8 cellular contexts compared by ENCODE assay signal in genomic region chr2:72917138-72917874, GRCh38. TPM values are rescaled to one million over a fixed set of nuclear protein-coding genes. Genes with fewer than 3 reads are reported as not detected.
A peak's percentile ranks its signal among the peaks of the same experiment; 100 is the strongest.
DNase-seq lines count a peak whose midpoint lies in the region; ATAC-seq and TF ChIP-seq lines count a peak whose summit lies in the region.

EMX1 (plus strand) TSS chr2:72917519; CDS start chr2:72917853, 334 bp downstream.

- H3K4me3 Mint-ChIP-seq in Caco-2 (ENCODE audit: unreplicated experiment), result peak within 1 kb of the TSS; percentile 83
- H3K4me3 Mint-ChIP-seq in stimulated activated naive CD8-positive, alpha-beta T cell treated with anti-CD3 and anti-CD28 coated beads, Interleukin-15, amount 100 ng/mL, for 72 hours, result peak within 1 kb of the TSS; percentile 82 to 89

- H3K27me3 ChIP-seq in Caco-2 (replicated peaks; ENCODE audit: control insufficient read depth, insufficient read depth, low read length), result peaks cover 6% of the 10 kb centered on the region
- no peaks in the 10 kb centered on the region for H3K27me3 ChIP-seq in SU-DHL-6 (ENCODE audit: low read length)
- peaks cover 7% of the 10 kb centered on the region for H3K27me3 ChIP-seq in lung (ENCODE audit: control insufficient read depth, insufficient read depth)

- TF ChIP-seq EP300 in Ishikawa (IDR thresholded peaks at IDR 0.05; ENCODE audit: borderline replicate concordance), result no peak

- H3K36me3 ChIP-seq in Caco-2 (ENCODE audit: control insufficient read depth, insufficient read depth, low read length) (no peaks in the 10 kb centered on the region), SU-DHL-6 (ENCODE audit: low read length) (no peaks in the 10 kb centered on the region), lung (ENCODE audit: control insufficient read depth in 2 of 2, insufficient read depth in 2 of 2, low read length in 2 of 2) (no peaks in the 10 kb centered on the region)

- H3K9ac ChIP-seq in SU-DHL-6 (ENCODE audit: low read length), result no peak within 1 kb of the TSS

- POLR2A ChIA-PET in Caco-2 (lab: Charles Lee), result no interaction called here

- H3F3A ChIP-seq in SU-DHL-6 (ENCODE audit: insufficient read depth), result no peaks in the 10 kb centered on the region

- H3K36me3 Mint-ChIP-seq in Caco-2 (ENCODE audit: insufficient read depth, unreplicated experiment), result no peaks in the 10 kb centered on the region

- H3K9me2 ChIP-seq in SU-DHL-6 (replicated peaks; ENCODE audit: insufficient read depth, low read length), result no peaks in the 10 kb centered on the region

- H3K4me1 Mint-ChIP-seq in Caco-2 (ENCODE audit: low read depth, unreplicated experiment), result no peaks in the 10 kb centered on the region
- peaks cover 53% of the 10 kb centered on the region for H3K4me1 Mint-ChIP-seq in stimulated activated naive CD8-positive, alpha-beta T cell treated with anti-CD3 and anti-CD28 coated beads, Interleukin-15, amount 100 ng/mL, for 72 hours

- H3K9me3 ChIP-seq in Caco-2, result no peaks in the 10 kb centered on the region
- H3K9me3 ChIP-seq in SU-DHL-6 (ENCODE audit: insufficient read depth, low read length), result no peaks in the 10 kb centered on the region
- H3K9me3 ChIP-seq in lung (ENCODE audit: control insufficient read depth in 2 of 2, insufficient read depth in 1 of 2, low read length in 1 of 2), result peaks cover 0 to 7% of the 10 kb centered on the region in 2 donors

- H3K27me3 Mint-ChIP-seq in Caco-2 (ENCODE audit: insufficient read depth, unreplicated experiment), result peaks cover 29% of the 10 kb centered on the region
- peaks cover 92% of the 10 kb centered on the region for H3K27me3 Mint-ChIP-seq in stimulated activated naive CD8-positive, alpha-beta T cell treated with anti-CD3 and anti-CD28 coated beads, Interleukin-15, amount 100 ng/mL, for 72 hours

- TF ChIP-seq RAD21 in Ishikawa (IDR thresholded peaks at IDR 0.05; ENCODE audit: low read depth), result no peak

- no peak within 1 kb of the TSS for H2AFZ ChIP-seq in SU-DHL-6 (ENCODE audit: low read depth, low read length, severe bottlenecking)

- H3K27ac Mint-ChIP-seq in Caco-2 (ENCODE audit: unreplicated experiment), result no peak within 1 kb of the TSS
- peak within 1 kb of the TSS; percentile 86 to 87 for H3K27ac Mint-ChIP-seq in stimulated activated naive CD8-positive, alpha-beta T cell treated with anti-CD3 and anti-CD28 coated beads, Interleukin-15, amount 100 ng/mL, for 72 hours

- no peaks in the 10 kb centered on the region for H4K20me1 ChIP-seq in SU-DHL-6 (ENCODE audit: low read depth, low read length)

- H3K4me3 ChIP-seq in Caco-2 (ENCODE audit: low read depth, low read length) (peak within 1 kb of the TSS; percentile 61), SU-DHL-6 (ENCODE audit: insufficient read depth, low read length, poor library complexity, severe bottlenecking) (no peak within 1 kb of the TSS), lung (peak within 1 kb of the TSS; percentile 6)

- no peak within 1 kb of the TSS for H3K27ac ChIP-seq in SU-DHL-6 (ENCODE audit: low read depth, low read length)
- no peak within 1 kb of the TSS for H3K27ac ChIP-seq in lung (ENCODE audit: low read depth in 1 of 2, low read length in 1 of 2)

- CTCF ChIA-PET in Caco-2 (lab: Charles Lee), result interaction anchor here (0.5 to 3.1 kb wide), 9 partner anchors 17 to 285 kb away, joined by 3 to 18 read pairs (median 3); partner anchors contain the start of gene SPR

- H3K79me2 ChIP-seq in SU-DHL-6 (ENCODE audit: insufficient read depth, low read length), result no peaks in the 10 kb centered on the region

- peak; percentile 41 for ATAC-seq in GM19463 (IDR thresholded peaks at IDR 0.05; ENCODE audit: unreplicated experiment)
- peak; percentile 68 for ATAC-seq in lung (ENCODE audit: insufficient read depth, low FRiP score)
- peak; percentile 63 for ATAC-seq in stimulated activated naive CD8-positive, alpha-beta T cell treated with anti-CD3 and anti-CD28 coated beads, Interleukin-15, amount 100 ng/mL, for 72 hours

- BruUV-seq in Caco-2 (replicated peaks; lab: Mats Ljungman, UMichigan), result no TSS peak

- H3K4me1 ChIP-seq in Caco-2 (peaks cover 19% of the 10 kb centered on the region; the same call in 1 of the 2 replicates), lung (ENCODE audit: control insufficient read depth in 2 of 2, insufficient read depth in 2 of 2, low read length in 2 of 2) (peaks cover 3 to 26% of the 10 kb centered on the region in 2 donors)

- DNase-seq in Caco-2 (peak; percentile 89 to 91), cerebellum (ENCODE audit: low spot score) (peak; percentile 57), lung (ENCODE audit: low spot score) (peak; percentile 61), foreskin melanocyte (no peak)
- peak; percentile 68 to 69 for DNase-seq in stimulated activated naive CD8-positive, alpha-beta T cell treated with anti-CD3 and anti-CD28 coated beads, Interleukin-15, amount 100 ng/mL, for 72 hours

- WGBS in lung, 2 donors, result 1% methylated on average over 48 to 82 of the region's 82 CpGs

- TF ChIP-seq CTCF in Caco-2 (IDR thresholded peaks at IDR 0.05; ENCODE audit: insufficient read depth in 1 of 2, low read depth in 1 of 2, low read length in 1 of 2, severe bottlenecking in 1 of 2, unreplicated experiment in 1 of 2) (no peak), SU-DHL-6 (IDR thresholded peaks at IDR 0.05; ENCODE audit: insufficient read depth, low read length, poor library complexity, severe bottlenecking) (no peak), lung (IDR thresholded peaks at IDR 0.05; ENCODE audit: control extremely low read depth, extremely low read depth) (no peak)

- H3K9me3 Mint-ChIP-seq in Caco-2 (ENCODE audit: unreplicated experiment), result no peaks in the 10 kb centered on the region
- H3K9me3 Mint-ChIP-seq in stimulated activated naive CD8-positive, alpha-beta T cell treated with anti-CD3 and anti-CD28 coated beads, Interleukin-15, amount 100 ng/mL, for 72 hours, result no peaks in the 10 kb centered on the region

- intact Hi-C loops in Caco-2 (cut with micrococcal nuclease; ENCODE audit: unreplicated experiment), result loop anchor here (5.0 kb wide), 1 partner anchor 195 kb away; the partner anchor contains the start of gene RAB11FIP5

- peak within 1 kb of the TSS; percentile 19 for H3K4me2 ChIP-seq in SU-DHL-6 (ENCODE audit: low read depth, low read length, poor library complexity, severe bottlenecking)

TF ChIP-seq in Ishikawa, 13 proteins besides CTCF, POLR2A, EP300 and RAD21:
- TF ChIP-seq MAX (IDR thresholded peaks at IDR 0.05) (peak; percentile 78), CREB1 (IDR thresholded peaks at IDR 0.05; ENCODE audit: low read depth) (no peak), USF1 (IDR thresholded peaks at IDR 0.05) (no peak)

RNA-seq across cellular contexts. Expression of gene EMX1, which starts in this region (rescaled TPM):
- 2.6 and 3.6 TPM in 2 replicates for total RNA-seq in Caco-2 (2022)
- total RNA-seq in cerebellum, result not detected
- under 1 TPM in 1 of 2 donors, not detected in 1; 0.12 TPM for total RNA-seq in lung
- polyA plus RNA-seq in lung, result under 1 TPM in 1 of 2 donors, not detected in 1; 0.02 TPM

Comparison
In these comparisons a context has a peak if more than half of its experiments do, and no peak if none do; other contexts are left out.
1. Peak in DNase-seq in cerebellum; RNA of the gene not detected or under 1 TPM.
2. Peak in DNase-seq, ATAC-seq and H3K4me3 ChIP-seq in lung; RNA of the gene not detected or under 1 TPM.